In the genomic region with DNA sequence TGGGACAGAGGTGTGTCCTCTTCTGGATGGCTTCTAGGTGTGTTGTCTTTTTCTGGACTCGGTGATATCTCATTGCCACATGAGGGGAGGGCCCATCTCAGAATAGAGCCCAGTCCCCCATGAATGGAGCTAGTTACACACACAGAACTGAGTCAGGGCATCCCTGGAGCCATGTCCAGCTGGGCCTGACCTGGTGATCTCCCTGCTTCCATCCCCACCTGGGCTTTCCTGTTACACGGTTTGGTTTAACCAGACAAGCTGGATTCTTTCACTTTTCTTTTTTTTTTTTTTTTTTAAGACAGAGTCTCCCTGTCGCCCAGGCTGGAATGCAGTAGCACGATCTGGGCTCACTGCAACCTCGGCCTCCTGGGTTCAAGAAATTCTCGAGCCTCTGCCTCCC, we compare ENCODE assay signal across 19 cellular contexts. TPM values are rescaled to one million over a fixed set of nuclear protein-coding genes. Genes with fewer than 3 reads are reported as not detected.
"Had no signal": no experiment of that assay in that cellular context is flagged by ENCODE, and none has a peak within 500 bp of the region (broad histone marks: within the 10 kb centered on the region; RNA-seq: fewer than 3 reads in every experiment).

No MANE protein-coding gene starts in this region.

- H3K27ac ChIP-seq: gastroesophageal sphincter, heart right ventricle, pancreas, sigmoid colon, thyroid gland had no signal

- H3K36me3 ChIP-seq: ascending aorta, breast epithelium, gastroesophageal sphincter, heart right ventricle, pancreas, sigmoid colon, thyroid gland had no signal

- FAIRE-seq: islet of Langerhans, pancreas had no signal

- DNase-seq: activated naive CD4-positive, alpha-beta T cell treated with anti-CD3 and anti-CD28 coated beads, Interleukin-2, amount 10 ng/mL, durations not matched to agents 7 days and 5 days; activated T-cell treated with anti-CD3 and anti-CD28 coated beads for 4 hours; cerebellar nuclear complex; effector memory CD8-positive, alpha-beta T cell; heart right ventricle; naive thymus-derived CD4-positive, alpha-beta T cell; pancreas; sigmoid colon; stimulated activated CD4-positive, alpha-beta T cell treated with anti-CD3 and anti-CD28 coated beads, Interleukin-2, amount 100 ng/mL, for 24 hours; T-cell; T1000; thyroid gland had no signal

- H3K9me3 ChIP-seq: ascending aorta, breast epithelium, gastroesophageal sphincter, heart right ventricle, pancreas, sigmoid colon, thyroid gland had no signal

- H3K4me1 ChIP-seq: breast epithelium, gastroesophageal sphincter, pancreas, sigmoid colon had no signal

- H3K27me3 ChIP-seq: ascending aorta, breast epithelium, gastroesophageal sphincter, pancreas, sigmoid colon, thyroid gland had no signal

- ATAC-seq: activated CD4-positive, CD25-positive, alpha-beta regulatory T cell treated with anti-CD3 and anti-CD28 coated beads, Interleukin-2, amount 50 U/mL, for 24 hours; activated T-helper 17 cell treated with anti-CD3 and anti-CD28 coated beads, Interleukin-2, amount 50 U/mL, for 72 hours; effector memory CD8-positive, alpha-beta T cell; gastroesophageal sphincter; heart right ventricle; naive thymus-derived CD4-positive, alpha-beta T cell; pancreas; T-cell had no signal

- H3K4me3 ChIP-seq: ascending aorta, breast epithelium, gastroesophageal sphincter, heart right ventricle, lung, pancreas, sigmoid colon, thyroid gland had no signal

RNA-seq across cellular contexts. Expression of a gene that starts 6.1 kb away (rescaled TPM):
- total RNA-seq: naive thymus-derived CD4-positive, alpha-beta T cell had no signal
- polyA plus RNA-seq: naive thymus-derived CD4-positive, alpha-beta T cell had no signal
